ENCODE assay signal across 13 cellular contexts in genomic region chr11:125431481-125431880, GRCh38.
DNase-seq lines count a peak whose midpoint lies in the region; ATAC-seq and TF ChIP-seq lines count a peak whose summit lies in the region.
"Had no signal": no experiment of that assay in that cellular context is flagged by ENCODE, and none has a peak within 500 bp of the region (broad histone marks: within the 10 kb centered on the region; RNA-seq: fewer than 3 reads in every experiment).

No MANE protein-coding gene starts in this region.

- H3K27ac ChIP-seq in upper lobe of right lung (no peak overlapping the region), PC-9 (no peak overlapping the region)
- H3K27ac ChIP-seq: BLaER1 treated with 17β-estradiol and CSF1 and Interleukin-3, amounts not matched to agents 10 nM and 100 nM; HL-60 had no signal

- H3K27me3 ChIP-seq in H7 (ENCODE audit: control insufficient read depth, insufficient read depth, low read length) (no peaks in the 10 kb centered on the region), upper lobe of right lung (no peaks in the 10 kb centered on the region), PC-9 (ENCODE audit: insufficient read depth, low read depth) (peaks cover 28% of the 10 kb centered on the region)
- H3K27me3 ChIP-seq: BLaER1 treated with 17β-estradiol and CSF1 and Interleukin-3, amounts not matched to agents 10 nM and 100 nM had no signal

- TF ChIP-seq CTCF in upper lobe of right lung (IDR thresholded peaks at IDR 0.05) (no peak), PC-9 (conservative IDR thresholded peaks at IDR 0.05) (no peak)

- H3K4me3 ChIP-seq in H7 (ENCODE audit: insufficient read depth, low read depth, low read length): no peak overlapping the region
- no peak overlapping the region for H3K4me3 ChIP-seq in upper lobe of right lung
- H3K4me3 ChIP-seq in PC-9: no peak overlapping the region
- H3K4me3 ChIP-seq: BLaER1 treated with 17β-estradiol and CSF1 and Interleukin-3, amounts not matched to agents 10 nM and 100 nM; HAP-1 had no signal

- BruUV-seq in PC-9 (replicated peaks; lab: Mats Ljungman, UMichigan): no TSS peak

- H3F3A ChIP-seq in PC-9 (ENCODE audit: insufficient read depth, low read depth): no peaks in the 10 kb centered on the region

- H3K4me1 ChIP-seq in upper lobe of right lung: no peaks in the 10 kb centered on the region
- no peaks in the 10 kb centered on the region for H3K4me1 ChIP-seq in PC-9 (replicated peaks; ENCODE audit: insufficient read depth)

- H2AFZ ChIP-seq in PC-9: no peak overlapping the region

- ATAC-seq in upper lobe of right lung: no peak
- ATAC-seq: CD8-positive, alpha-beta T cell had no signal

- no peak overlapping the region for H3K4me2 ChIP-seq in PC-9
- H3K4me2 ChIP-seq: BLaER1 treated with 17β-estradiol and CSF1 and Interleukin-3, amounts not matched to agents 10 nM and 100 nM had no signal

- H3K79me2 ChIP-seq in PC-9 (ENCODE audit: low read depth): no peaks in the 10 kb centered on the region

- H4K20me1 ChIP-seq in PC-9 (ENCODE audit: insufficient read depth): no peaks in the 10 kb centered on the region
- H4K20me1 ChIP-seq: BLaER1 treated with 17β-estradiol and CSF1 and Interleukin-3, amounts not matched to agents 10 nM and 100 nM had no signal

- H3K9me2 ChIP-seq in PC-9 (ENCODE audit: insufficient read depth): no peaks in the 10 kb centered on the region

- CTCF ChIA-PET in PC-9 (lab: Charles Lee): interaction anchor here (0.5 kb wide), 1 partner anchor 17 kb away, joined by 5 read pairs; no protein-coding TSS in a partner anchor

- POLR2A ChIA-PET in PC-9 (lab: Charles Lee; ENCODE audit: unreplicated experiment): no interaction called here

- intact Hi-C loops in upper lobe of right lung (cut with DNase I): no loop called here
- intact Hi-C loops in PC-9 (cut with micrococcal nuclease; ENCODE audit: unreplicated experiment): no loop called here

- DNase-seq in H7: peak; percentile 5
- DNase-seq in NCI-H524 treated with DMSO at 0.1 percent for 48 hours (lab: John Stamatoyannopoulos, UW): peak; percentile 50
- DNase-seq in mesenteric fat pad (ENCODE audit: low spot score): peak; percentile 83
- DNase-seq in upper lobe of right lung: peak; percentile 41
- DNase-seq in NCI-H526 (lab: John Stamatoyannopoulos, UW): no peak
- DNase-seq in PC-9: no peak
- DNase-seq: Calu3; CD8-positive, alpha-beta T cell; DMS79 treated with DMSO at 0.1 percent for 48 hours; GF-D8 had no signal

- no peaks in the 10 kb centered on the region for H3K36me3 ChIP-seq in H7 (replicated peaks; ENCODE audit: control insufficient read depth, insufficient read depth, low read length)
- no peaks in the 10 kb centered on the region for H3K36me3 ChIP-seq in upper lobe of right lung
- H3K36me3 ChIP-seq in PC-9 (ENCODE audit: low read depth): no peaks in the 10 kb centered on the region
- H3K36me3 ChIP-seq: BLaER1 treated with 17β-estradiol and CSF1 and Interleukin-3, amounts not matched to agents 10 nM and 100 nM; HAP-1 had no signal

- no peaks in the 10 kb centered on the region for H3K9me3 ChIP-seq in upper lobe of right lung
- no peaks in the 10 kb centered on the region for H3K9me3 ChIP-seq in PC-9 (ENCODE audit: insufficient read depth, low read depth)
- H3K9me3 ChIP-seq: BLaER1 treated with 17β-estradiol and CSF1 and Interleukin-3, amounts not matched to agents 10 nM and 100 nM; HAP-1 had no signal

Comparison
In these comparisons a context has a peak if more than half of its experiments do, and no peak if none do; other contexts are left out.
1. DNase-seq: peak in H7 (single experiment), NCI-H524 treated with DMSO at 0.1 percent for 48 hours (single experiment), mesenteric fat pad (single experiment) and upper lobe of right lung (single experiment); none in NCI-H526 (0 of 2) and PC-9 (0 of 2).